ENCODE assay signal across 20 cellular contexts in genomic region chr9:113483676-113484257, GRCh38. TPM values are rescaled to one million over a fixed set of nuclear protein-coding genes. Genes with fewer than 3 reads are reported as not detected.
DNase-seq lines count a peak whose midpoint lies in the region; ATAC-seq, FAIRE-seq and TF ChIP-seq lines count a peak whose summit lies in the region.
"Had no signal": no experiment of that assay in that cellular context is flagged by ENCODE, and none has a peak within 500 bp of the region (broad histone marks: within the 10 kb centered on the region; RNA-seq: fewer than 3 reads in every experiment).

No MANE protein-coding gene starts in this region.

- WGBS in right cardiac atrium = 42% methylated on average over 9 of the region's 9 CpGs
- WGBS in sigmoid colon, 2 donors = 81 to 82% methylated on average over 9 of the region's 9 CpGs

- peak; percentile 85 for FAIRE-seq in bronchial epithelial cell (lab: Jason Lieb, UNC)
- FAIRE-seq: G401.6, H1 had no signal

- no peaks in the 10 kb centered on the region for H4K20me1 ChIP-seq in BLaER1 treated with 17β-estradiol and CSF1 and Interleukin-3, amounts not matched to agents 10 nM and 100 nM

- no peak for TF ChIP-seq POLR2A in sigmoid colon (IDR thresholded peaks at IDR 0.05)

- peaks cover 8 to 24% (median 14%) of the 10 kb centered on the region in 10 experiments for H3K4me1 ChIP-seq in BLaER1 treated with 17β-estradiol and CSF1 and Interleukin-3, amounts not matched to agents 10 nM and 100 nM
- H3K4me1 ChIP-seq in right cardiac atrium (ENCODE audit: control insufficient read depth, insufficient read depth, low read length) (peaks cover 27% of the 10 kb centered on the region), sigmoid colon (peaks cover 0 to 58% (median 52%) of the 10 kb centered on the region in 4 donors)

- no peaks in the 10 kb centered on the region for H3K27me3 ChIP-seq in BLaER1 treated with 17β-estradiol and CSF1 and Interleukin-3, amounts not matched to agents 10 nM and 100 nM
- no peaks in the 10 kb centered on the region for H3K27me3 ChIP-seq in bronchial epithelial cell (ENCODE audit: control insufficient read depth, insufficient read depth, low read length)
- no peaks in the 10 kb centered on the region for H3K27me3 ChIP-seq in right cardiac atrium (ENCODE audit: control insufficient read depth, insufficient read depth)
- H3K27me3 ChIP-seq in sigmoid colon = no peaks in the 10 kb centered on the region

- H3K27ac ChIP-seq in BLaER1 treated with 17β-estradiol and CSF1 and Interleukin-3, amounts not matched to agents 10 nM and 100 nM = no peak overlapping the region
- H3K27ac ChIP-seq in right cardiac atrium (ENCODE audit: low read length) = peak overlapping the region; percentile 79
- H3K27ac ChIP-seq in sigmoid colon = peak overlapping the region; percentile 81 to 91 (median 86)

- intact Hi-C loops in right cardiac atrium (cut with DNase I) (no loop called here), sigmoid colon (cut with DNase I) (no loop called here)

- DNase-seq in bronchial epithelial cell (ENCODE audit: low read depth) (no peak), right cardiac atrium (peak in 1 of 3 donors; percentile 57), sigmoid colon (peak; percentile 47), NCI-H2107 treated with DMSO at 0.1 percent for 48 hours (lab: John Stamatoyannopoulos, UW; ENCODE audit: unreplicated experiment) (no peak), T-helper 17 cell (no peak)
- DNase-seq: ACHN; CD4-positive, CD25-positive, alpha-beta regulatory T cell; DMS 273 treated with DMSO at 0.1 percent for 48 hours; glutamatergic neuron; naive B cell; NCI-H1417; NCI-H2171; stimulated activated CD4-positive, alpha-beta T cell treated with anti-CD3 and anti-CD28 coated beads, Interleukin-2, amount 100 ng/mL, for 24 hours; T-helper 9 cell had no signal

- H3K4me3 Mint-ChIP-seq in T-helper 17 cell = no peak overlapping the region
- H3K4me3 Mint-ChIP-seq: CD4-positive, CD25-positive, alpha-beta regulatory T cell; naive B cell; stimulated activated naive CD8-positive, alpha-beta T cell treated with anti-CD3 and anti-CD28 coated beads, Interleukin-15, amount 100 ng/mL, for 72 hours had no signal

- H3K27ac Mint-ChIP-seq in T-helper 17 cell = no peak overlapping the region

- peaks cover 4% of the 10 kb centered on the region for H3K27me3 Mint-ChIP-seq in T-helper 17 cell
- H3K27me3 Mint-ChIP-seq: CD4-positive, CD25-positive, alpha-beta regulatory T cell had no signal

- H3K36me3 Mint-ChIP-seq in T-helper 17 cell (ENCODE audit: low read depth) = peaks cover 2% of the 10 kb centered on the region
- H3K36me3 Mint-ChIP-seq: CD4-positive, CD25-positive, alpha-beta regulatory T cell; naive B cell had no signal

- peaks cover 20% of the 10 kb centered on the region for H3K4me1 Mint-ChIP-seq in T-helper 17 cell

- ATAC-seq in right cardiac atrium = peak; percentile 27 to 40
- ATAC-seq in HG03521 (IDR thresholded peaks at IDR 0.05; ENCODE audit: unreplicated experiment) = no peak
- ATAC-seq in T-helper 17 cell = no peak
- ATAC-seq in HG03520 (IDR thresholded peaks at IDR 0.05; ENCODE audit: unreplicated experiment) = no peak
- ATAC-seq: stimulated activated naive CD8-positive, alpha-beta T cell treated with anti-CD3 and anti-CD28 coated beads, Interleukin-15, amount 100 ng/mL, for 72 hours had no signal

- H3K9me3 ChIP-seq in BLaER1 treated with 17β-estradiol and CSF1 and Interleukin-3, amounts not matched to agents 10 nM and 100 nM (replicated peaks in 1 of 11) = no peaks in the 10 kb centered on the region
- H3K9me3 ChIP-seq in right cardiac atrium (ENCODE audit: control insufficient read depth, low read length) = no peaks in the 10 kb centered on the region
- H3K9me3 ChIP-seq in sigmoid colon = no peaks in the 10 kb centered on the region
- no peaks in the 10 kb centered on the region for H3K9me3 ChIP-seq in T-helper 17 cell (ENCODE audit: control insufficient read depth, low read length, poor library complexity, severe bottlenecking)

- TF ChIP-seq CTCF in bronchial epithelial cell (IDR thresholded peaks at IDR 0.05; ENCODE audit: insufficient read depth, low read length, severe bottlenecking) = no peak
- TF ChIP-seq CTCF in sigmoid colon (IDR thresholded peaks at IDR 0.05) = no peak

- H3K9ac ChIP-seq in BLaER1 treated with 17β-estradiol and CSF1 and Interleukin-3, amounts not matched to agents 10 nM and 100 nM = no peak overlapping the region

- no peak overlapping the region for H3K4me3 ChIP-seq in BLaER1 treated with 17β-estradiol and CSF1 and Interleukin-3, amounts not matched to agents 10 nM and 100 nM
- H3K4me3 ChIP-seq in bronchial epithelial cell (ENCODE audit: low read depth, low read length) (no peak overlapping the region), right cardiac atrium (ENCODE audit: low read length) (no peak overlapping the region), sigmoid colon (no peak overlapping the region)

- peak overlapping the region in 7 of 11 experiments; percentile 36 to 58 (median 48); a peak in 9 of 22 replicates for H3K4me2 ChIP-seq in BLaER1 treated with 17β-estradiol and CSF1 and Interleukin-3, amounts not matched to agents 10 nM and 100 nM

- no peak for TF ChIP-seq EP300 in sigmoid colon (IDR thresholded peaks at IDR 0.05)

- H3K36me3 ChIP-seq in BLaER1 treated with 17β-estradiol and CSF1 and Interleukin-3, amounts not matched to agents 10 nM and 100 nM = no peaks in the 10 kb centered on the region
- H3K36me3 ChIP-seq in bronchial epithelial cell (ENCODE audit: control insufficient read depth, insufficient read depth, low read length) = no peaks in the 10 kb centered on the region
- no peaks in the 10 kb centered on the region for H3K36me3 ChIP-seq in sigmoid colon

RNA-seq across cellular contexts. Expression of gene RGS3, which starts 20.2 kb away (rescaled TPM):
- 22.1 and 36.2 TPM in 2 replicates for total RNA-seq in bronchial epithelial cell
- total RNA-seq in right cardiac atrium = 100 to 1,000 TPM; 139 to 184 (median 166) TPM
- 107 TPM for polyA plus RNA-seq in right cardiac atrium
- 10 to 100 TPM; 26.9 to 50.7 (median 42.0) TPM for total RNA-seq in sigmoid colon
- polyA plus RNA-seq in sigmoid colon = 10 to 100 TPM; 32.4 to 43.6 (median 32.6) TPM
- 10 to 100 TPM; 17.4 to 22.0 TPM for total RNA-seq in T-helper 17 cell

Comparison
In these comparisons a context has a peak if more than half of its experiments do, and no peak if none do; other contexts are left out.
1. H3K27ac ChIP-seq: peak in right cardiac atrium (single experiment) and sigmoid colon (4 of 4); none in BLaER1 treated with 17β-estradiol and CSF1 and Interleukin-3, amounts not matched to agents 10 nM and 100 nM (0 of 11).
2. ATAC-seq: peak in right cardiac atrium (2 of 2); none in HG03521 (single experiment), T-helper 17 cell (single experiment) and HG03520 (single experiment).